In the genomic region with DNA sequence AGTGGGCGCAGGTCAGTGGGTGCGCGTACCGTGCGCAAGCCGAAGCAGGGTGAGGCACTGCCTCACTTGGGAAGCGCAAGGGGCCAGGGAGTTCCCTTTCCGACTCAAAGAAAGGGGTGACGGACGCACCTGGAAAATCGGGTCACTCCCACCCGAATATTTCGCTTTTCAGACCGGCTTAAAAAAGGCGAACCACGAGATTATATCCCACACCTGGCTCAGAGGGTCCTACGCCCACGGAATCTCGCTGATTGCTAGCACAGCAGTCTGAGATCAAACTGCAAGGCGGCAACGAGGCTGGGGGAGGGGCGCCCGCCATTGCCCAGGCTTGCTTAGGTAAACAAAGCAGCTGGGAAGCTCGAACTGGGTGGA, we compare ENCODE assay signal across 8 cellular contexts.
DNase-seq lines count a peak whose midpoint lies in the region; FAIRE-seq and TF ChIP-seq lines count a peak whose summit lies in the region.
"Not testable (repeated sequence)": the region's sequence is repeated elsewhere in the genome, so short reads cannot be mapped to it uniquely, and the experiment has no call there.

No MANE protein-coding gene starts in this region.

- peak overlapping the region; percentile 42 to 64; a peak in 3 of 4 replicates for H3K4me2 ChIP-seq in H1 (ENCODE audit: insufficient read depth in 1 of 2, low read depth in 2 of 2, low read length in 2 of 2)

- H3K27me3 Mint-ChIP-seq in glutamatergic neuron (ENCODE audit: unreplicated experiment); neural crest cell (ENCODE audit: low read depth); type B pancreatic cell: not testable (repeated sequence)

- peak overlapping the region; percentile 92 for H3K9ac ChIP-seq in HUES6 (ENCODE audit: low read length)
- peak overlapping the region in 3 of 4 experiments; percentile 74 to 86 (median 77); a peak in 6 of 7 replicates for H3K9ac ChIP-seq in H1 (replicated peaks in 1 of 4; ENCODE audit: extremely low read depth in 1 of 4, low read depth in 3 of 4, low read length in 3 of 4)
- peak overlapping the region; percentile 68 for H3K9ac ChIP-seq in iPS-18a (ENCODE audit: low read length)

- DNase-seq in ELF-1 (ENCODE audit: low read depth, low spot score) (peak; percentile 42), H1 (ENCODE audit: low read depth in 1 of 2, low spot score in 2 of 2) (peak in 1 of 2 experiments; percentile 81), neural crest cell (ENCODE audit: low read depth, low spot score) (peak; percentile 13)
- not testable (repeated sequence) for DNase-seq in astrocyte of the spinal cord (ENCODE audit: low read depth, low spot score); glutamatergic neuron; type B pancreatic cell (ENCODE audit: extremely low spot score, unreplicated experiment)

- H3K4ac ChIP-seq in H1 (replicated peaks; ENCODE audit: insufficient read length, low read depth, low read length) = not testable (repeated sequence)

- not testable (repeated sequence) for H3K23ac ChIP-seq in H1 (ENCODE audit: insufficient read length)

- peak overlapping the region; percentile 91 for H4K5ac ChIP-seq in H1 (ENCODE audit: insufficient read length, low read depth, low read length)

- CTCF ChIA-PET in H1 (lab: Charles Lee; ENCODE audit: partially characterized antibody) = interaction anchor here (1.6 kb wide), 1 partner anchor 40 kb away, joined by 5 read pairs; no protein-coding TSS in a partner anchor

- H3K9me3 Mint-ChIP-seq in glutamatergic neuron (ENCODE audit: unreplicated experiment); neural crest cell; type B pancreatic cell: not testable (repeated sequence)

- peak overlapping the region; percentile 95 for H4K8ac ChIP-seq in H1 (ENCODE audit: extremely low read depth, insufficient read depth, low read length)

- not testable (repeated sequence) for H2BK20ac ChIP-seq in H1 (ENCODE audit: low read length)

- not testable (repeated sequence) for TF ChIP-seq CTCF in astrocyte of the spinal cord (IDR thresholded peaks at IDR 0.05; ENCODE audit: low read depth, low read length); H1 (IDR thresholded peaks at IDR 0.05; ENCODE audit: control extremely low read depth in 1 of 3, insufficient read depth in 1 of 3, low read depth in 1 of 3, low read length in 3 of 3); glutamatergic neuron (IDR thresholded peaks at IDR 0.05; ENCODE audit: partially characterized antibody, unreplicated experiment); neural crest cell (conservative IDR thresholded peaks at IDR 0.05); type B pancreatic cell (conservative IDR thresholded peaks at IDR 0.05)

- H3K4me1 ChIP-seq in HUES6 (ENCODE audit: control insufficient read depth, insufficient read depth, low read length) (peaks cover 12% of the 10 kb centered on the region), iPS-18a (ENCODE audit: control insufficient read depth, low read depth, low read length) (peaks cover 11% of the 10 kb centered on the region)
- H3K4me1 ChIP-seq in H1 (replicated peaks in 1 of 4; ENCODE audit: control insufficient read depth in 3 of 4, insufficient read depth in 4 of 4, low read length in 3 of 4) = not testable (repeated sequence)

- peak overlapping the region; percentile 88 for H3K18ac ChIP-seq in H1 (ENCODE audit: extremely low read depth, low read length)

- H3K36me3 ChIP-seq in HUES6 (ENCODE audit: control insufficient read depth, insufficient read depth, low read length); H1 (ENCODE audit: control insufficient read depth in 2 of 4, insufficient read depth in 4 of 4, low read length in 3 of 4); iPS-18a (ENCODE audit: control insufficient read depth, low read depth, low read length): not testable (repeated sequence)

- H3K27ac Mint-ChIP-seq in glutamatergic neuron (ENCODE audit: unreplicated experiment) (peak overlapping the region; percentile 70), neural crest cell (ENCODE audit: unreplicated experiment) (peak overlapping the region; percentile 99), type B pancreatic cell (peak overlapping the region; percentile 76)

- H3K79me1 ChIP-seq in H1 (ENCODE audit: low read depth, low read length) = not testable (repeated sequence)

- not testable (repeated sequence) for H2AK5ac ChIP-seq in H1 (ENCODE audit: low read depth, low read length)

- H3K27me3 ChIP-seq in HUES6 (ENCODE audit: control insufficient read depth, insufficient read depth, low read length); H1 (replicated peaks in 1 of 4; ENCODE audit: control insufficient read depth in 3 of 4, extremely low read depth in 1 of 4, insufficient read depth in 3 of 4, low read length in 3 of 4); iPS-18a (ENCODE audit: control insufficient read depth, insufficient read depth, low read length): not testable (repeated sequence)

- FAIRE-seq in H1 (lab: Jason Lieb, UNC) = not testable (repeated sequence)

- not testable (repeated sequence) for H3K56ac ChIP-seq in H1 (replicated peaks; ENCODE audit: insufficient read length, low read depth, low read length)

- not testable (repeated sequence) for H2BK12ac ChIP-seq in H1 (ENCODE audit: low read depth, low read length)

- H4K20me1 ChIP-seq in H1 (replicated peaks in 1 of 2; ENCODE audit: control insufficient read depth in 1 of 2, insufficient read depth in 2 of 2, low read length in 2 of 2) = not testable (repeated sequence)

- peak overlapping the region; percentile 82 for H3K27ac ChIP-seq in HUES6 (ENCODE audit: low read depth, low read length)
- H3K27ac ChIP-seq in H1 (ENCODE audit: low read depth, low read length) = peak overlapping the region; percentile 73
- peak overlapping the region; percentile 49 for H3K27ac ChIP-seq in iPS-18a (ENCODE audit: low read length)

- peak in 1 of 2 experiments; percentile 43; a peak in 1 of 3 replicates for TF ChIP-seq POLR2A in H1 (IDR thresholded peaks at IDR 0.05; ENCODE audit: control extremely low read depth in 1 of 2, low read depth in 2 of 2, low read length in 2 of 2)

- not testable (repeated sequence) for H3K14ac ChIP-seq in H1 (ENCODE audit: insufficient read length)

- H3K9me3 ChIP-seq in HUES6 (ENCODE audit: control insufficient read depth, insufficient read depth, low read depth, low read length); H1 (ENCODE audit: insufficient read depth in 2 of 2, low read depth in 1 of 2, low read length in 1 of 2); iPS-18a (ENCODE audit: control insufficient read depth, low read depth, low read length): not testable (repeated sequence)

- H2AFZ ChIP-seq in H1 (ENCODE audit: low read length) = not testable (repeated sequence)

- in situ Hi-C loops in astrocyte of the spinal cord (cut with HindIII; ENCODE audit: low sequenced_read_pairs) = not testable (repeated sequence)

- peak overlapping the region; percentile 92 for H2BK5ac ChIP-seq in H1 (ENCODE audit: low read depth, low read length)

- H2BK15ac ChIP-seq in H1 (ENCODE audit: low read length) = not testable (repeated sequence)

- H3K36me3 Mint-ChIP-seq in glutamatergic neuron (ENCODE audit: unreplicated experiment) = peaks cover 22% of the 10 kb centered on the region
- H3K36me3 Mint-ChIP-seq in neural crest cell (ENCODE audit: low read depth) = peaks cover 12% of the 10 kb centered on the region
- H3K36me3 Mint-ChIP-seq in type B pancreatic cell = not testable (repeated sequence)

- TF ChIP-seq RAD21 in H1 (IDR thresholded peaks at IDR 0.05 in 1 of 2, conservative IDR thresholded peaks at IDR 0.05 in 1 of 2; ENCODE audit: low read depth in 2 of 2, low read length in 2 of 2) = not testable (repeated sequence)

- not testable (repeated sequence) for H4K91ac ChIP-seq in H1 (replicated peaks; ENCODE audit: insufficient read length, low read length)

- H3K23me2 ChIP-seq in H1 (ENCODE audit: low read depth, low read length) = not testable (repeated sequence)

- not testable (repeated sequence) for TF ChIP-seq EP300 in H1 (IDR thresholded peaks at IDR 0.05; ENCODE audit: borderline replicate concordance in 1 of 2, low read depth in 2 of 2, low read length in 2 of 2)

- WGBS in H1 (ENCODE audit: extremely low coverage in 1 of 2, insufficient coverage in 1 of 2, insufficient read length in 1 of 2, insufficient replicate concordance in 2 of 2, low coverage in 1 of 2, low lambda C conversion rate in 2 of 2, missing lambda C conversion rate in 1 of 2), 2 experiments = 26% methylated on average over 19 of the region's 24 CpGs; no CpG with 5 or more reads in 1 of the 2 experiments

- H3K4me3 Mint-ChIP-seq in glutamatergic neuron (ENCODE audit: unreplicated experiment) = peak overlapping the region; percentile 52
- H3K4me3 Mint-ChIP-seq in neural crest cell = peak overlapping the region; percentile 86
- peak overlapping the region; percentile 70 for H3K4me3 Mint-ChIP-seq in type B pancreatic cell

- H2BK120ac ChIP-seq in H1 (replicated peaks; ENCODE audit: low read depth, low read length) = not testable (repeated sequence)

- H3K4me1 Mint-ChIP-seq in glutamatergic neuron (ENCODE audit: low read depth, unreplicated experiment) = not testable (repeated sequence)
- H3K4me1 Mint-ChIP-seq in neural crest cell (peaks cover 13% of the 10 kb centered on the region), type B pancreatic cell (ENCODE audit: unreplicated experiment) (peaks cover 11% of the 10 kb centered on the region)

- peaks cover 0 to 33% of the 10 kb centered on the region in 2 experiments; a peak in 2 of 4 replicates for H3K79me2 ChIP-seq in H1 (ENCODE audit: control insufficient read depth in 1 of 2, insufficient read depth in 2 of 2, low read length in 2 of 2)

- H3K4me3 ChIP-seq in HUES6 (ENCODE audit: low read depth, low read length) (peak overlapping the region; percentile 69), astrocyte of the spinal cord (ENCODE audit: low read depth, low read length) (peak overlapping the region; percentile 7), H1 (ENCODE audit: extremely low read depth in 1 of 4, insufficient read depth in 2 of 4, low read depth in 3 of 4, low read length in 4 of 4) (peak overlapping the region; percentile 44 to 66 (median 51)), iPS-18a (ENCODE audit: low read length) (peak overlapping the region; percentile 65)

- POLR2A ChIA-PET in H1 (lab: Charles Lee; ENCODE audit: partially characterized antibody) = interaction anchor here (0.7 to 2.9 kb wide), 13 partner anchors 8 to 1910 kb away, joined by 3 to 14 read pairs (median 4); no protein-coding TSS in a partner anchor

TF ChIP-seq in H1, 55 proteins besides CTCF, POLR2A, EP300 and RAD21:
- TF ChIP-seq TAF1 (IDR thresholded peaks at IDR 0.05; ENCODE audit: low read depth, low read length) (0 out of 2 replicates have a peak, but pooled peaks have one; percentile 57), YY1 (IDR thresholded peaks at IDR 0.05; ENCODE audit: low read depth, low read length) (0 out of 2 replicates have a peak, but pooled peaks have one; percentile 64)

Comparison
In these comparisons a context has a peak if more than half of its experiments do, and no peak if none do; other contexts are left out.
1. H3K4me3 ChIP-seq: peak in every context shown above with its lines; median percentile 69 in HUES6; 65 in iPS-18a; 51 in H1; 7 in astrocyte of the spinal cord.